ENCODE assay signal across 8 cellular contexts in genomic region chr6:96345501-96345900, GRCh38.
"Had no signal": no experiment of that assay in that cellular context is flagged by ENCODE, and none has a peak within 500 bp of the region (broad histone marks: within the 10 kb centered on the region; RNA-seq: fewer than 3 reads in every experiment).

No MANE protein-coding gene starts in this region.

- H3K4me3 ChIP-seq: GM23248, HAP-1 had no signal

- H2AFZ ChIP-seq: GM23248 had no signal

- H3K4me3 Mint-ChIP-seq: H9, HFFc6 had no signal

- H3K27ac ChIP-seq: GM23248 had no signal

- ATAC-seq: HCT116 had no signal

- H3K36me3 ChIP-seq: HAP-1 had no signal

- DNase-seq: GM23248, GOT3, H7, H9, HCEC 1CT, HFFc6 had no signal

- H3K27ac Mint-ChIP-seq: HFFc6 had no signal
